Comparison of ENCODE assay signal across 28 cellular contexts in genomic region chr1:205323794-205324193, GRCh38. TPM values are rescaled to one million over a fixed set of nuclear protein-coding genes. Genes with fewer than 3 reads are reported as not detected.
"Had no signal": no experiment of that assay in that cellular context is flagged by ENCODE, and none has a peak within 500 bp of the region (broad histone marks: within the 10 kb centered on the region; RNA-seq: fewer than 3 reads in every experiment).

No MANE protein-coding gene starts in this region.

- H3K9me3 ChIP-seq: Peyer's patch, SJSA1 had no signal

- H3K36me3 Mint-ChIP-seq: activated naive CD8-positive, alpha-beta T cell treated with anti-CD3 and anti-CD28 coated beads for 36 hours had no signal

- H3K4me3 Mint-ChIP-seq: activated CD4-positive, alpha-beta memory T cell treated with anti-CD3 and anti-CD28 coated beads, Interleukin-2, amount 10 ng/mL, durations not matched to agents 7 days and 5 days; activated CD4-positive, alpha-beta T cell treated with anti-CD3 and anti-CD28 coated beads for 36 hours; activated naive CD4-positive, alpha-beta T cell treated with anti-CD3 and anti-CD28 coated beads, Interleukin-2, amount 10 ng/mL, durations not matched to agents 7 days and 5 days; activated naive CD8-positive, alpha-beta T cell treated with anti-CD3 and anti-CD28 coated beads for 36 hours; activated T-helper 17 cell treated with anti-CD3 and anti-CD28 coated beads, Interleukin-2, amount 50 U/mL, for 72 hours had no signal

- H3K36me3 ChIP-seq: Peyer's patch had no signal

- ATAC-seq: activated CD4-positive, alpha-beta T cell treated with anti-CD3 and anti-CD28 coated beads for 36 hours; activated T-helper 17 cell treated with anti-CD3 and anti-CD28 coated beads, Interleukin-2, amount 50 U/mL, for 72 hours had no signal

- H3K27ac Mint-ChIP-seq: activated CD4-positive, alpha-beta memory T cell treated with anti-CD3 and anti-CD28 coated beads, Interleukin-2, amount 10 ng/mL, durations not matched to agents 7 days and 5 days; activated CD4-positive, alpha-beta T cell treated with anti-CD3 and anti-CD28 coated beads for 36 hours; activated naive CD4-positive, alpha-beta T cell treated with anti-CD3 and anti-CD28 coated beads, Interleukin-2, amount 10 ng/mL, durations not matched to agents 7 days and 5 days; activated naive CD8-positive, alpha-beta T cell treated with anti-CD3 and anti-CD28 coated beads for 36 hours; activated T-helper 17 cell treated with anti-CD3 and anti-CD28 coated beads, Interleukin-2, amount 50 U/mL, for 72 hours had no signal

- H3K9me3 Mint-ChIP-seq: activated CD4-positive, alpha-beta memory T cell treated with anti-CD3 and anti-CD28 coated beads, Interleukin-2, amount 10 ng/mL, durations not matched to agents 7 days and 5 days; activated naive CD4-positive, alpha-beta T cell treated with anti-CD3 and anti-CD28 coated beads, Interleukin-2, amount 10 ng/mL, durations not matched to agents 7 days and 5 days; activated naive CD8-positive, alpha-beta T cell treated with anti-CD3 and anti-CD28 coated beads for 36 hours; activated T-helper 17 cell treated with anti-CD3 and anti-CD28 coated beads, Interleukin-2, amount 50 U/mL, for 72 hours had no signal

- H3K27me3 ChIP-seq: Peyer's patch, SJSA1 had no signal

- DNase-seq: activated CD4-positive, alpha-beta memory T cell treated with anti-CD3 and anti-CD28 coated beads, Interleukin-2, amount 10 ng/mL, durations not matched to agents 7 days and 5 days; activated CD4-positive, alpha-beta T cell treated with anti-CD3 and anti-CD28 coated beads for 36 hours; activated CD4-positive, alpha-beta T cell treated with anti-CD3 and anti-CD28 coated beads, Interleukin-2, amount 50 U/mL, for 1 hour; activated gamma-delta T cell treated with Interleukin-2 at 50 U/mL for 16 hours; activated naive CD4-positive, alpha-beta T cell treated with anti-CD3 and anti-CD28 coated beads, Interleukin-2, amount 10 ng/mL, durations not matched to agents 7 days and 5 days; activated naive CD8-positive, alpha-beta T cell treated with anti-CD3 and anti-CD28 coated beads for 36 hours; activated T-cell treated with anti-CD3 and anti-CD28 coated beads for 4 hours; activated T-cell treated with anti-CD3 and anti-CD28 coated beads, Interleukin-2, amount 50 U/mL, for 48 hours; cerebellar nuclear complex; Karpas-422; MM.1S; NCI-H1105; NCI-H1436; NCI-H1694 treated with DMSO at 0.1 percent for 48 hours; NCI-H2029 treated with DMSO at 0.1 percent for 48 hours; NCI-H345; NCI-H510A; NCI-H69; NK-92 treated with Interleukin-12 subunit alpha and Interleukin-12 subunit beta, amount 100 ng/mL, for 24 hours; OCI-M1; Peyer's patch; Right ventricle myocardium superior; T-helper 2 cell had no signal

- H3K27ac ChIP-seq: Peyer's patch, VCaP had no signal

- H3K4me3 ChIP-seq: Peyer's patch, SJSA1 had no signal

RNA-seq across cellular contexts. Expression of gene KLHDC8A, which starts 32.9 kb away (rescaled TPM):
- total RNA-seq: activated CD4-positive, alpha-beta memory T cell treated with anti-CD3 and anti-CD28 coated beads, Interleukin-2, amount 10 ng/mL, durations not matched to agents 7 days and 5 days; activated CD4-positive, alpha-beta T cell treated with anti-CD3 and anti-CD28 coated beads for 36 hours; activated CD8-positive, alpha-beta memory T cell treated with anti-CD3 and anti-CD28 coated beads for 36 hours; activated naive CD8-positive, alpha-beta T cell treated with anti-CD3 and anti-CD28 coated beads for 36 hours; activated T-helper 17 cell treated with anti-CD3 and anti-CD28 coated beads, Interleukin-2, amount 50 U/mL, for 72 hours; cardiac septum; Peyer's patch; SJSA1 had no signal
